In the genomic region with DNA sequence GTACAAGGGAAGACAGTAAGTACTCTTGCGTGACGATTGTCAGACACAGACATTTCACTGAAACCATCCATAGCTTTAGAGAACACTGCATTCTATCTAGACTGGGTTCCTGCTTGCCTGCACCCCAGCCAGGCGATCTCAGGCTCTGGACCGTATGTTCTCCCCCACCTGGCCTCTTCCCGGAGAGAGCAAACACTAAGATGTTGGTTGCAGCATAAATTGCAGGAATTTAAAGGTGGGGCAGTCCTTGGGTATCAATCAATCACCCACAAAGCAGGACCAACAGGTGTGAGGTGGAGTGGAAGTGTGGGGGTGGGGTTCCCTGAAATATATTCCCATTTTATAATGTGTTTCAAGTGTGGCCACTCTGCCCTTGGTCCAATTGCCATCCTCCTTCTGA, we compare ENCODE assay signal across 14 cellular contexts.
A peak's percentile ranks its signal among the peaks of the same experiment; 100 is the strongest.
DNase-seq lines count a peak whose midpoint lies in the region; ATAC-seq and TF ChIP-seq lines count a peak whose summit lies in the region.
"Had no signal": no experiment of that assay in that cellular context is flagged by ENCODE, and none has a peak within 500 bp of the region (broad histone marks: within the 10 kb centered on the region; RNA-seq: fewer than 3 reads in every experiment).

No MANE protein-coding gene starts in this region.

- H3K4me1 ChIP-seq in endodermal cell (ENCODE audit: control insufficient read depth, insufficient read depth, low read length) = no peaks in the 10 kb centered on the region

- H3K4me1 Mint-ChIP-seq in activated CD4-positive, alpha-beta T cell treated with anti-CD3 and anti-CD28 coated beads, Interleukin-2, amount 10 ng/mL, durations not matched to agents 7 days and 5 days = peaks cover 34% of the 10 kb centered on the region
- peaks cover 36% of the 10 kb centered on the region for H3K4me1 Mint-ChIP-seq in CD4-positive, alpha-beta T cell (ENCODE audit: low read depth)
- H3K4me1 Mint-ChIP-seq in T-helper 17 cell = peaks cover 10% of the 10 kb centered on the region
- H3K4me1 Mint-ChIP-seq in endodermal cell = peaks cover 3% of the 10 kb centered on the region

- ATAC-seq in CD4-positive, alpha-beta T cell (ENCODE audit: poor library complexity) = peak; percentile 28
- ATAC-seq in T-helper 17 cell (no peak), GM19351 (IDR thresholded peaks at IDR 0.05; ENCODE audit: unreplicated experiment) (no peak)

- POLR2A ChIA-PET in activated CD4-positive, alpha-beta T cell treated with anti-CD3 and anti-CD28 coated beads, Interleukin-2, amount 10 ng/mL, durations not matched to agents 7 days and 5 days (lab: Charles Lee) = no interaction called here
- POLR2A ChIA-PET in CD4-positive, alpha-beta T cell (lab: Charles Lee) = interaction anchor here (0.7 to 1.4 kb wide), 5 partner anchors 128 to 399 kb away, joined by 3 to 4 read pairs (median 3); partner anchors contain the start of genes PCYOX1 and SNRPG

- peaks cover 6% of the 10 kb centered on the region for H3K27me3 Mint-ChIP-seq in activated CD4-positive, alpha-beta T cell treated with anti-CD3 and anti-CD28 coated beads, Interleukin-2, amount 10 ng/mL, durations not matched to agents 7 days and 5 days
- peaks cover 4% of the 10 kb centered on the region for H3K27me3 Mint-ChIP-seq in CD4-positive, alpha-beta T cell
- H3K27me3 Mint-ChIP-seq in T-helper 17 cell = peaks cover 42% of the 10 kb centered on the region
- H3K27me3 Mint-ChIP-seq in endodermal cell (ENCODE audit: insufficient read depth) = peaks cover 44% of the 10 kb centered on the region

- H3K27me3 ChIP-seq in CD4-positive, alpha-beta T cell (ENCODE audit: control insufficient read depth, insufficient read depth, low read length) = peaks cover 4% of the 10 kb centered on the region
- peaks cover 21% of the 10 kb centered on the region for H3K27me3 ChIP-seq in endodermal cell (ENCODE audit: control insufficient read depth, insufficient read depth, low read length, poor library complexity, severe bottlenecking)

- H3K9me3 Mint-ChIP-seq in activated CD4-positive, alpha-beta T cell treated with anti-CD3 and anti-CD28 coated beads, Interleukin-2, amount 10 ng/mL, durations not matched to agents 7 days and 5 days = no peaks in the 10 kb centered on the region
- no peaks in the 10 kb centered on the region for H3K9me3 Mint-ChIP-seq in CD4-positive, alpha-beta T cell
- no peaks in the 10 kb centered on the region for H3K9me3 Mint-ChIP-seq in endodermal cell

- peak overlapping the region; percentile 25 for H3K27ac ChIP-seq in CD4-positive, alpha-beta T cell (ENCODE audit: low read depth, low read length)
- no peak overlapping the region for H3K27ac ChIP-seq in endodermal cell (ENCODE audit: low read depth, low read length)

- CTCF ChIA-PET in activated CD4-positive, alpha-beta T cell treated with anti-CD3 and anti-CD28 coated beads, Interleukin-2, amount 10 ng/mL, durations not matched to agents 7 days and 5 days (lab: Charles Lee) = interaction anchor here (0.8 to 1.2 kb wide), 3 partner anchors 11 to 355 kb away, joined by 3 read pairs; no protein-coding TSS in a partner anchor
- CTCF ChIA-PET in CD4-positive, alpha-beta T cell (lab: Charles Lee) = interaction anchor here (0.7 kb wide), 1 partner anchor 291 kb away, joined by 4 read pairs; no protein-coding TSS in a partner anchor

- peak overlapping the region; percentile 32 for H3K27ac Mint-ChIP-seq in activated CD4-positive, alpha-beta T cell treated with anti-CD3 and anti-CD28 coated beads, Interleukin-2, amount 10 ng/mL, durations not matched to agents 7 days and 5 days
- H3K27ac Mint-ChIP-seq in CD4-positive, alpha-beta T cell = peak overlapping the region; percentile 82
- H3K27ac Mint-ChIP-seq in T-helper 17 cell (peak overlapping the region; percentile 85), endodermal cell (no peak overlapping the region)

- H3K36me3 ChIP-seq in endodermal cell (ENCODE audit: control insufficient read depth, insufficient read depth, low read length) = no peaks in the 10 kb centered on the region

- intact Hi-C loops in CD4-positive, alpha-beta T cell (cut with DNase I, micrococcal nuclease) = loop anchor here (2.0 to 5.0 kb wide), 4 partner anchors 110 to 290 kb away; partner anchors contain the start of gene ADD2 (in 1 of the 2)

- no peak overlapping the region for H3K4me3 Mint-ChIP-seq in activated CD4-positive, alpha-beta T cell treated with anti-CD3 and anti-CD28 coated beads, Interleukin-2, amount 10 ng/mL, durations not matched to agents 7 days and 5 days
- peak overlapping the region; percentile 31 for H3K4me3 Mint-ChIP-seq in CD4-positive, alpha-beta T cell
- no peak overlapping the region for H3K4me3 Mint-ChIP-seq in T-helper 17 cell
- no peak overlapping the region for H3K4me3 Mint-ChIP-seq in endodermal cell

- WGBS in endodermal cell (ENCODE audit: insufficient coverage in 1 of 2, insufficient read length in 1 of 2), 2 experiments = 83 to 93% methylated on average over 2 to 5 of the region's 5 CpGs

- TF ChIP-seq CTCF in CD4-positive, alpha-beta T cell (IDR thresholded peaks at IDR 0.05) = no peak
- no peak for TF ChIP-seq CTCF in endodermal cell (conservative IDR thresholded peaks at IDR 0.05)

- no peak overlapping the region for H3K9ac ChIP-seq in endodermal cell (ENCODE audit: extremely low read depth, low read length, poor library complexity, severe bottlenecking)

- no peak overlapping the region for H3K4me3 ChIP-seq in endodermal cell (ENCODE audit: low read length)

- DNase-seq in activated CD4-positive, alpha-beta T cell treated with anti-CD3 and anti-CD28 coated beads, Interleukin-2, amount 10 ng/mL, durations not matched to agents 7 days and 5 days = no peak
- DNase-seq in activated CD4-positive, alpha-beta T cell treated with anti-CD3 and anti-CD28 coated beads, Interleukin-2, amount 50 U/mL, for 1 hour = no peak
- DNase-seq in CD4-positive, alpha-beta T cell = no peak
- DNase-seq in T-helper 17 cell = no peak
- DNase-seq in endodermal cell = peak; percentile 50
- no peak for DNase-seq in NCI-H187 (lab: John Stamatoyannopoulos, UW)
- no peak for DNase-seq in NCI-H446 (lab: John Stamatoyannopoulos, UW)
- DNase-seq: GOT3, KG1, NCI-H1092 treated with DMSO at 0.1 percent for 48 hours, NCI-H187 treated with DMSO at 0.1 percent for 48 hours, NCI-H510A, SIG-M5 had no signal

- no peaks in the 10 kb centered on the region for H3K9me3 ChIP-seq in CD4-positive, alpha-beta T cell (ENCODE audit: control insufficient read depth, low read length)
- H3K9me3 ChIP-seq in T-helper 17 cell (ENCODE audit: control insufficient read depth, low read length, poor library complexity, severe bottlenecking) = no peaks in the 10 kb centered on the region
- no peaks in the 10 kb centered on the region for H3K9me3 ChIP-seq in endodermal cell (ENCODE audit: control insufficient read depth, low read length)

- H3K36me3 Mint-ChIP-seq in activated CD4-positive, alpha-beta T cell treated with anti-CD3 and anti-CD28 coated beads, Interleukin-2, amount 10 ng/mL, durations not matched to agents 7 days and 5 days (ENCODE audit: low read depth) = no peaks in the 10 kb centered on the region
- H3K36me3 Mint-ChIP-seq in CD4-positive, alpha-beta T cell (ENCODE audit: low read depth) = no peaks in the 10 kb centered on the region
- H3K36me3 Mint-ChIP-seq in T-helper 17 cell (ENCODE audit: low read depth) (no peaks in the 10 kb centered on the region), endodermal cell (ENCODE audit: low read depth) (no peaks in the 10 kb centered on the region)
